1 cellular context compared by ENCODE assay signal in genomic region chr17:9676742-9677387, GRCh38.
TF ChIP-seq lines count a peak whose summit lies in the region.

No MANE protein-coding gene starts in this region.

TF ChIP-seq in SK-N-SH treated with all-trans-retinoic acid at 6 μM for 48 hours, 23 proteins besides CTCF, POLR2A, EP300 and RAD21 (continued from another document):
- no peak for TF ChIP-seq CSRNP3 (CRISPR knock-in tag; IDR thresholded peaks at IDR 0.05)
- TF ChIP-seq ESRRG (CRISPR knock-in tag; IDR thresholded peaks at IDR 0.05) = no peak
- no peak for TF ChIP-seq ZC3H10 (CRISPR knock-in tag; IDR thresholded peaks at IDR 0.05)
- TF ChIP-seq ZFP3 (CRISPR knock-in tag; IDR thresholded peaks at IDR 0.05) = no peak
- TF ChIP-seq GLIS3 (CRISPR knock-in tag; IDR thresholded peaks at IDR 0.05) = no peak
- TF ChIP-seq TCF4 (CRISPR knock-in tag; IDR thresholded peaks at IDR 0.05; ENCODE audit: borderline replicate concordance) = no peak
- no peak for TF ChIP-seq OSR1 (CRISPR knock-in tag; IDR thresholded peaks at IDR 0.05)
- TF ChIP-seq ISL1 (CRISPR knock-in tag; IDR thresholded peaks at IDR 0.05) = no peak
